ENCODE assay signal across 2 cellular contexts in the genomic region with DNA sequence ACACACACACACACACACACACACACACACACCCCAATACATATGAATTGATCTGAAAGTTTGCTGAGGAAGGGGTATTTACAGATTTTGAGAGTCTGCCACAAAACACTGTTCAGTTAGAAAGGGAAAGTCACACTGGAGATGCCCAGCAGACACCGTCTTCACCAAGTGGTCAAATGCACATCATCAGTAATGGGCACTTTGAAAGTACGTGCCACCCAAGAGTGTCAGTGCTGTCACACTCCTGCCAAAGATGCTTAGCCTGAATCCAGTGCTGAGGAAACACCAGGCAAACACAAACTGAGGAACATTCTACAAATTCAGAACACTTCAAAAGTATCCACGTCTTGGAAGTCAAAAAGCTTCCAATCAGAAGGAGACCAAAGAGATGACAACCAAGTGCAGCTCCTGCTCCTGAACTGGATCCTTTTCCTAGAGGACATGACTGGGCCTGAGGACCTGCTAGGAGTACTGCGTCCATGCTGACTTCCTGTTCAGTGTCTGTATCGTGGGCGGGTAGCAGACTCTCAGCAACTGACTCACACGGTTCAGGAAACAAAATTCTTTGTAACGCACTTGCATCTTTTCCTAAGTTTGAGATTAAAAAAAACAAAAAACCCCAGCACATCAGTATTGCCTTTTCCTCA.
TF ChIP-seq lines count a peak whose summit lies in the region.

No MANE protein-coding gene starts in this region.

TF ChIP-seq in SK-N-SH, 30 proteins besides CTCF, POLR2A, EP300 and RAD21 (continued from another document):
- TF ChIP-seq, protein P1, sequence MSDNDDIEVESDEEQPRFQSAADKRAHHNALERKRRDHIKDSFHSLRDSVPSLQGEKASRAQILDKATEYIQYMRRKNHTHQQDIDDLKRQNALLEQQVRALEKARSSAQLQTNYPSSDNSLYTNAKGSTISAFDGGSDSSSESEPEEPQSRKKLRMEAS (IDR thresholded peaks at IDR 0.05; ENCODE audit: low read depth): no peak
- TF ChIP-seq EZH2phosphoT487 (IDR thresholded peaks at IDR 0.05; ENCODE audit: borderline replicate concordance, low read depth): no peak
- no peak for TF ChIP-seq GATA2 (CRISPR knock-in tag; IDR thresholded peaks at IDR 0.05)
- no peak for TF ChIP-seq FOXM1 (IDR thresholded peaks at IDR 0.05; ENCODE audit: low read depth)
- TF ChIP-seq MXI1 (IDR thresholded peaks at IDR 0.05; ENCODE audit: low read depth, low read length): no peak
- TF ChIP-seq ELF1 (IDR thresholded peaks at IDR 0.05): no peak

TF ChIP-seq in WTC11, 78 proteins besides CTCF, POLR2A, EP300 and RAD21 (continued from another document):
- TF ChIP-seq FOXK1 (CRISPR knock-in tag; IDR thresholded peaks at IDR 0.05): no peak
- TF ChIP-seq, protein P2, sequence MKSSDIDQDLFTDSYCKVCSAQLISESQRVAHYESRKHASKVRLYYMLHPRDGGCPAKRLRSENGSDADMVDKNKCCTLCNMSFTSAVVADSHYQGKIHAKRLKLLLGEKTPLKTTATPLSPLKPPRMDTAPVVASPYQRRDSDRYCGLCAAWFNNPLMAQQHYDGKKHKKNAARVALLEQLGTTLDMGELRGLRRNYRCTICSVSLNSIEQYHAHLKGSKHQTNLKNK (CRISPR knock-in tag; IDR thresholded peaks at IDR 0.05): no peak
- TF ChIP-seq GABPB1 (CRISPR knock-in tag; IDR thresholded peaks at IDR 0.05): no peak
- TF ChIP-seq, protein P3, sequence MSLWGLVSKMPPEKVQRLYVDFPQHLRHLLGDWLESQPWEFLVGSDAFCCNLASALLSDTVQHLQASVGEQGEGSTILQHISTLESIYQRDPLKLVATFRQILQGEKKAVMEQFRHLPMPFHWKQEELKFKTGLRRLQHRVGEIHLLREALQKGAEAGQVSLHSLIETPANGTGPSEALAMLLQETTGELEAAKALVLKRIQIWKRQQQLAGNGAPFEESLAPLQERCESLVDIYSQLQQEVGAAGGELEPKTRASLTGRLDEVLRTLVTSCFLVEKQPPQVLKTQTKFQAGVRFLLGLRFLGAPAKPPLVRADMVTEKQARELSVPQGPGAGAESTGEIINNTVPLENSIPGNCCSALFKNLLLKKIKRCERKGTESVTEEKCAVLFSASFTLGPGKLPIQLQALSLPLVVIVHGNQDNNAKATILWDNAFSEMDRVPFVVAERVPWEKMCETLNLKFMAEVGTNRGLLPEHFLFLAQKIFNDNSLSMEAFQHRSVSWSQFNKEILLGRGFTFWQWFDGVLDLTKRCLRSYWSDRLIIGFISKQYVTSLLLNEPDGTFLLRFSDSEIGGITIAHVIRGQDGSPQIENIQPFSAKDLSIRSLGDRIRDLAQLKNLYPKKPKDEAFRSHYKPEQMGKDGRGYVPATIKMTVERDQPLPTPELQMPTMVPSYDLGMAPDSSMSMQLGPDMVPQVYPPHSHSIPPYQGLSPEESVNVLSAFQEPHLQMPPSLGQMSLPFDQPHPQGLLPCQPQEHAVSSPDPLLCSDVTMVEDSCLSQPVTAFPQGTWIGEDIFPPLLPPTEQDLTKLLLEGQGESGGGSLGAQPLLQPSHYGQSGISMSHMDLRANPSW (CRISPR knock-in tag; conservative IDR thresholded peaks at IDR 0.05; ENCODE audit: low read depth): no peak
- no peak for TF ChIP-seq MYBL2 (CRISPR knock-in tag; IDR thresholded peaks at IDR 0.05)
- TF ChIP-seq, protein P4, sequence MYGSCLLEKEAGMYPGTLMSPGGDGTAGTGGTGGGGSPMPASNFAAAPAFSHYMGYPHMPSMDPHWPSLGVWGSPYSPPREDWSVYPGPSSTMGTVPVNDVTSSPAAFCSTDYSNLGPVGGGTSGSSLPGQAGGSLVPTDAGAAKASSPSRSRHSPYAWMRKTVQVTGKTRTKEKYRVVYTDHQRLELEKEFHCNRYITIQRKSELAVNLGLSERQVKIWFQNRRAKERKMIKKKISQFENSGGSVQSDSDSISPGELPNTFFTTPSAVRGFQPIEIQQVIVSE (CRISPR knock-in tag; IDR thresholded peaks at IDR 0.05; ENCODE audit: borderline replicate concordance): no peak
- no peak for TF ChIP-seq TP53 (CRISPR knock-in tag; IDR thresholded peaks at IDR 0.05)
- TF ChIP-seq, protein P5, sequence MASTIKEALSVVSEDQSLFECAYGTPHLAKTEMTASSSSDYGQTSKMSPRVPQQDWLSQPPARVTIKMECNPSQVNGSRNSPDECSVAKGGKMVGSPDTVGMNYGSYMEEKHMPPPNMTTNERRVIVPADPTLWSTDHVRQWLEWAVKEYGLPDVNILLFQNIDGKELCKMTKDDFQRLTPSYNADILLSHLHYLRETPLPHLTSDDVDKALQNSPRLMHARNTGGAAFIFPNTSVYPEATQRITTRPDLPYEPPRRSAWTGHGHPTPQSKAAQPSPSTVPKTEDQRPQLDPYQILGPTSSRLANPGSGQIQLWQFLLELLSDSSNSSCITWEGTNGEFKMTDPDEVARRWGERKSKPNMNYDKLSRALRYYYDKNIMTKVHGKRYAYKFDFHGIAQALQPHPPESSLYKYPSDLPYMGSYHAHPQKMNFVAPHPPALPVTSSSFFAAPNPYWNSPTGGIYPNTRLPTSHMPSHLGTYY (CRISPR knock-in tag; IDR thresholded peaks at IDR 0.05): no peak
- TF ChIP-seq ZNF317 (CRISPR knock-in tag; IDR thresholded peaks at IDR 0.05; ENCODE audit: borderline replicate concordance, low read depth): no peak
- TF ChIP-seq, protein P6, sequence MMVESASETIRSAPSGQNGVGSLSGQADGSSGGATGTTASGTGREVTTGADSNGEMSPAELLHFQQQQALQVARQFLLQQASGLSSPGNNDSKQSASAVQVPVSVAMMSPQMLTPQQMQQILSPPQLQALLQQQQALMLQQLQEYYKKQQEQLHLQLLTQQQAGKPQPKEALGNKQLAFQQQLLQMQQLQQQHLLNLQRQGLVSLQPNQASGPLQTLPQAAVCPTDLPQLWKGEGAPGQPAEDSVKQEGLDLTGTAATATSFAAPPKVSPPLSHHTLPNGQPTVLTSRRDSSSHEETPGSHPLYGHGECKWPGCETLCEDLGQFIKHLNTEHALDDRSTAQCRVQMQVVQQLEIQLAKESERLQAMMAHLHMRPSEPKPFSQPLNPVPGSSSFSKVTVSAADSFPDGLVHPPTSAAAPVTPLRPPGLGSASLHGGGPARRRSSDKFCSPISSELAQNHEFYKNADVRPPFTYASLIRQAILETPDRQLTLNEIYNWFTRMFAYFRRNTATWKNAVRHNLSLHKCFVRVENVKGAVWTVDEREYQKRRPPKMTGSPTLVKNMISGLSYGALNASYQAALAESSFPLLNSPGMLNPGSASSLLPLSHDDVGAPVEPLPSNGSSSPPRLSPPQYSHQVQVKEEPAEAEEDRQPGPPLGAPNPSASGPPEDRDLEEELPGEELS (CRISPR knock-in tag; IDR thresholded peaks at IDR 0.05): no peak
- TF ChIP-seq, protein P7, sequence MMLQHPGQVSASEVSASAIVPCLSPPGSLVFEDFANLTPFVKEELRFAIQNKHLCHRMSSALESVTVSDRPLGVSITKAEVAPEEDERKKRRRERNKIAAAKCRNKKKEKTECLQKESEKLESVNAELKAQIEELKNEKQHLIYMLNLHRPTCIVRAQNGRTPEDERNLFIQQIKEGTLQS (CRISPR knock-in tag; conservative IDR thresholded peaks at IDR 0.05): no peak
- TF ChIP-seq NFATC4 (CRISPR knock-in tag; IDR thresholded peaks at IDR 0.05): no peak
